ENCODE assay signal across 1 cellular context in the genomic region with DNA sequence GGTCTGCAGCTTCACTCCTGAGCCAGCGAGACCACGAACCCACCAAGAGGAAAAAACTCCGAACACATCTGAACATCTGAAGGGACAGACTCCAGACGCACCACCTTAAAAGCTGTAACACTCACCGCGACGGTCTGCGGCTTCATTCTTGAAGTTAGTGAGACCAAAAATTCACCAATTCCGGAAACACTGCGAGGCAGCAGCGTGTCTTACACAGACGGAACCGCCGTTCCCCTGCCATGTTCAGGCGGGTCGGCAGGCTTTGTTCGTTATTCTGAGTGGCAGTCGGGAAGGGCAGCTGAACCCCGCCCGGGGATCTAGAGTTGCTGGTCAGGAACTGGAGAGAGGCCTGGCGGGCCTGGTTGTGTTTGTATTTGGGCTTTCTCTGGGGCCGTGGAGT.
TF ChIP-seq lines count a peak whose summit lies in the region.

No MANE protein-coding gene starts in this region.

TF ChIP-seq in H1, 55 proteins besides CTCF, POLR2A, EP300 and RAD21:
- TF ChIP-seq TBP (IDR thresholded peaks at IDR 0.05; ENCODE audit: low read depth, low read length) (no peak), RFX5 (IDR thresholded peaks at IDR 0.05; ENCODE audit: borderline replicate concordance, low read depth, low read length) (no peak), SUZ12 (IDR thresholded peaks at IDR 0.05; ENCODE audit: low read length) (no peak), NRF1 (IDR thresholded peaks at IDR 0.05; ENCODE audit: low read depth, low read length) (no peak), SIX5 (IDR thresholded peaks at IDR 0.05; ENCODE audit: low read depth, low read length) (no peak), RNF2 (IDR thresholded peaks at IDR 0.05; ENCODE audit: borderline replicate concordance, low read depth, low read length, missing control alignments, poor library complexity, severe bottlenecking) (no peak), KDM1A (IDR thresholded peaks at IDR 0.05; ENCODE audit: borderline replicate concordance, low read length) (no peak), TAF7 (optimal IDR thresholded peaks at IDR 0.05; ENCODE audit: borderline replicate concordance, low read depth, low read length) (no peak)
- TF ChIP-seq, protein P1, sequence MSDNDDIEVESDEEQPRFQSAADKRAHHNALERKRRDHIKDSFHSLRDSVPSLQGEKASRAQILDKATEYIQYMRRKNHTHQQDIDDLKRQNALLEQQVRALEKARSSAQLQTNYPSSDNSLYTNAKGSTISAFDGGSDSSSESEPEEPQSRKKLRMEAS (IDR thresholded peaks at IDR 0.05): no peak
